In genomic region chr14:94638330-94638729, GRCh38 we compare ENCODE assay signal across 17 cellular contexts. TPM values are rescaled to one million over a fixed set of nuclear protein-coding genes. Genes with fewer than 3 reads are reported as not detected.
"Had no signal": no experiment of that assay in that cellular context is flagged by ENCODE, and none has a peak within 500 bp of the region (broad histone marks: within the 10 kb centered on the region; RNA-seq: fewer than 3 reads in every experiment).

No MANE protein-coding gene starts in this region.

- H3K9me3 Mint-ChIP-seq: activated naive CD4-positive, alpha-beta T cell treated with anti-CD3 and anti-CD28 coated beads, Interleukin-2, amount 50 U/mL, for 24 hours; activated T-helper 2 cell treated with anti-CD3 and anti-CD28 coated beads, Interferon-gamma antibody, Interleukin-2, Interleukin-4, amounts not matched to agents 10 μg/mL and 5 μg/mL and 100 μg/mL, durations not matched to agents 14 hours and 24 hours and 36 hours; immature natural killer cell; memory B cell; natural killer cell treated with Interleukin-12 subunit alpha and Interleukin-12 subunit beta and Interleukin-15 and Interleukin-18, amount 100 ng/mL, for 72 hours had no signal

- H3K27ac Mint-ChIP-seq: activated naive CD4-positive, alpha-beta T cell treated with anti-CD3 and anti-CD28 coated beads, Interleukin-2, amount 50 U/mL, for 24 hours; activated T-helper 2 cell treated with anti-CD3 and anti-CD28 coated beads, Interferon-gamma antibody, Interleukin-2, Interleukin-4, amounts not matched to agents 10 μg/mL and 5 μg/mL and 100 μg/mL, durations not matched to agents 14 hours and 24 hours and 36 hours; immature natural killer cell; memory B cell; natural killer cell treated with Interleukin-12 subunit alpha and Interleukin-12 subunit beta and Interleukin-15 and Interleukin-18, amount 100 ng/mL, for 72 hours; T-helper 17 cell had no signal

- H3K9me3 ChIP-seq: thyroid gland, uterus had no signal

- H3K4me1 Mint-ChIP-seq: activated naive CD4-positive, alpha-beta T cell treated with anti-CD3 and anti-CD28 coated beads, Interleukin-2, amount 50 U/mL, for 24 hours; immature natural killer cell; memory B cell; T-helper 17 cell had no signal

- H3K4me1 ChIP-seq: thyroid gland, uterus had no signal

- DNase-seq: activated CD4-positive, alpha-beta T cell treated with anti-CD3 and anti-CD28 coated beads, Interleukin-2, amount 50 U/mL, for 1 hour; activated CD4-positive, CD25-positive, alpha-beta regulatory T cell; amniotic stem cell; foreskin fibroblast; immature natural killer cell; left colon; retina; T-helper 17 cell; thyroid gland; uterus had no signal

- FAIRE-seq: TTC549 had no signal

- H3K4me3 ChIP-seq: skin epidermis, thyroid gland, uterus had no signal

- H3K27me3 ChIP-seq: thyroid gland, uterus had no signal

- H3K36me3 ChIP-seq: thyroid gland, uterus had no signal

- H3K27ac ChIP-seq: skin epidermis, thyroid gland, uterus had no signal

- H3K36me3 Mint-ChIP-seq: activated naive CD4-positive, alpha-beta T cell treated with anti-CD3 and anti-CD28 coated beads, Interleukin-2, amount 50 U/mL, for 24 hours; immature natural killer cell; memory B cell; natural killer cell treated with Interleukin-12 subunit alpha and Interleukin-12 subunit beta and Interleukin-15 and Interleukin-18, amount 100 ng/mL, for 72 hours had no signal

- H3K27me3 Mint-ChIP-seq: activated naive CD4-positive, alpha-beta T cell treated with anti-CD3 and anti-CD28 coated beads, Interleukin-2, amount 50 U/mL, for 24 hours had no signal

- H3K4me3 Mint-ChIP-seq: activated naive CD4-positive, alpha-beta T cell treated with anti-CD3 and anti-CD28 coated beads, Interleukin-2, amount 50 U/mL, for 24 hours; immature natural killer cell; memory B cell; natural killer cell treated with Interleukin-12 subunit alpha and Interleukin-12 subunit beta and Interleukin-15 and Interleukin-18, amount 100 ng/mL, for 72 hours; T-helper 17 cell had no signal

RNA-seq across cellular contexts. Expression of gene SERPINA3, which starts 26.1 kb away (rescaled TPM):
- total RNA-seq: activated CD8-positive, alpha-beta memory T cell treated with anti-CD3 and anti-CD28 coated beads for 36 hours; activated T-helper 2 cell treated with anti-CD3 and anti-CD28 coated beads, Interferon-gamma antibody, Interleukin-2, Interleukin-4, amounts not matched to agents 10 μg/mL and 5 μg/mL and 100 μg/mL, durations not matched to agents 14 hours and 24 hours and 36 hours; natural killer cell treated with Interleukin-12 subunit alpha and Interleukin-12 subunit beta and Interleukin-15 and Interleukin-18, amount 100 ng/mL, for 72 hours; T-helper 17 cell had no signal
- polyA plus RNA-seq: immature natural killer cell had no signal

RNA-seq across cellular contexts. Expression of gene SERPINA5, which starts 57.1 kb away (rescaled TPM):
- total RNA-seq: activated CD8-positive, alpha-beta memory T cell treated with anti-CD3 and anti-CD28 coated beads for 36 hours; activated T-helper 2 cell treated with anti-CD3 and anti-CD28 coated beads, Interferon-gamma antibody, Interleukin-2, Interleukin-4, amounts not matched to agents 10 μg/mL and 5 μg/mL and 100 μg/mL, durations not matched to agents 14 hours and 24 hours and 36 hours; natural killer cell treated with Interleukin-12 subunit alpha and Interleukin-12 subunit beta and Interleukin-15 and Interleukin-18, amount 100 ng/mL, for 72 hours; T-helper 17 cell had no signal
- polyA plus RNA-seq: immature natural killer cell had no signal
